In genomic region chr2:72533767-72534166, GRCh38 we compare ENCODE assay signal across 18 cellular contexts.
DNase-seq lines count a peak whose midpoint lies in the region; ATAC-seq, FAIRE-seq and TF ChIP-seq lines count a peak whose summit lies in the region.
"Had no signal": no experiment of that assay in that cellular context is flagged by ENCODE, and none has a peak within 500 bp of the region (broad histone marks: within the 10 kb centered on the region; RNA-seq: fewer than 3 reads in every experiment).

No MANE protein-coding gene starts in this region.

- CTCF ChIA-PET in A549 (lab: Yijun Ruan, JAX): interaction anchor here (0.7 to 1.3 kb wide), 3 partner anchors 11 to 360 kb away, joined by 3 read pairs; no protein-coding TSS in a partner anchor

- H3K9me3 ChIP-seq in A549 (no peaks in the 10 kb centered on the region), ascending aorta (no peaks in the 10 kb centered on the region)
- H3K9me3 ChIP-seq: MG63 had no signal

- peak overlapping the region; percentile 18 for H3K4me2 ChIP-seq in A549

- H3K27me3 ChIP-seq in foreskin keratinocyte (no peaks in the 10 kb centered on the region), ascending aorta (no peaks in the 10 kb centered on the region)
- H3K27me3 ChIP-seq: MG63 had no signal

- DNase-seq in A549 (ENCODE audit: low read depth in 1 of 2, low spot score in 1 of 2) (no peak), HT1080 (ENCODE audit: low read depth) (peak; percentile 41), amniotic epithelial cell (ENCODE audit: low read depth) (peak; percentile 61), foreskin keratinocyte (peak; percentile 7 to 51), GOT3 (lab: John Stamatoyannopoulos, UW) (no peak), NCI-H524 treated with DMSO at 0.1 percent for 48 hours (lab: John Stamatoyannopoulos, UW) (no peak), NCI-H1436 treated with DMSO at 0.1 percent for 48 hours (lab: John Stamatoyannopoulos, UW) (no peak), ascending aorta (ENCODE audit: low spot score in 2 of 2) (no peak)
- DNase-seq: activated naive CD4-positive, alpha-beta T cell treated with Interleukin-2 at 50 U/mL for 16 hours; caudate nucleus; endodermal cell; left ventricle myocardium superior; naive thymus-derived CD4-positive, alpha-beta T cell; NCI-H187 treated with DMSO at 0.1 percent for 48 hours; NCI-H524 had no signal

- POLR2A ChIA-PET in A549 (lab: Yijun Ruan, JAX): no interaction called here

- TF ChIP-seq POLR2A in A549 (IDR thresholded peaks at IDR 0.05; ENCODE audit: low read length): no peak

- intact Hi-C loops in ascending aorta (cut with DNase I): no loop called here

- peak; percentile 67 for FAIRE-seq in A549 (lab: Jason Lieb, UNC)
- FAIRE-seq: G401.6 had no signal

- H3K4me3 ChIP-seq in A549 (no peak overlapping the region), ascending aorta (no peak overlapping the region)
- H3K4me3 ChIP-seq: MG63 had no signal

- TF ChIP-seq RAD21 in A549 (conservative IDR thresholded peaks at IDR 0.05 in 1 of 2, IDR thresholded peaks at IDR 0.05 in 1 of 2): no peak

- 36% methylated on average over 1 of the region's 1 CpG for WGBS in A549 (ENCODE audit: missing lambda C conversion rate)

- H3K36me3 ChIP-seq in ascending aorta: no peaks in the 10 kb centered on the region
- H3K36me3 ChIP-seq: MG63 had no signal

- TF ChIP-seq CTCF in A549 (IDR thresholded peaks at IDR 0.05) (no peak), foreskin keratinocyte (conservative IDR thresholded peaks at IDR 0.05) (no peak), ascending aorta (IDR thresholded peaks at IDR 0.05) (no peak)

- peak in 1 of 2 experiments; percentile 73; a peak in 3 of 6 replicates for ATAC-seq in A549
- peak; percentile 71 for ATAC-seq in foreskin keratinocyte
- ATAC-seq: activated CD4-positive, CD25-positive, alpha-beta regulatory T cell treated with anti-CD3 and anti-CD28 coated beads, Interleukin-2, amount 50 U/mL, for 24 hours; left ventricle myocardium superior; naive thymus-derived CD4-positive, alpha-beta T cell had no signal

- TF ChIP-seq EP300 in A549 (IDR thresholded peaks at IDR 0.05): no peak

- H3K4me1 ChIP-seq in A549 (peaks cover 32% of the 10 kb centered on the region), foreskin keratinocyte (peaks cover 7% of the 10 kb centered on the region), ascending aorta (no peaks in the 10 kb centered on the region)

- H3K27ac ChIP-seq in A549: no peak overlapping the region
- H3K27ac ChIP-seq in foreskin keratinocyte: no peak overlapping the region
- H3K27ac ChIP-seq in ascending aorta: no peak overlapping the region

TF ChIP-seq in A549, 52 proteins besides CTCF, POLR2A, EP300 and RAD21:
- TF ChIP-seq, protein P1, sequence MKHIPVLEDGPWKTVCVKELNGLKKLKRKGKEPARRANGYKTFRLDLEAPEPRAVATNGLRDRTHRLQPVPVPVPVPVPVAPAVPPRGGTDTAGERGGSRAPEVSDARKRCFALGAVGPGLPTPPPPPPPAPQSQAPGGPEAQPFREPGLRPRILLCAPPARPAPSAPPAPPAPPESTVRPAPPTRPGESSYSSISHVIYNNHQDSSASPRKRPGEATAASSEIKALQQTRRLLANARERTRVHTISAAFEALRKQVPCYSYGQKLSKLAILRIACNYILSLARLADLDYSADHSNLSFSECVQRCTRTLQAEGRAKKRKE (CRISPR knock-in tag; IDR thresholded peaks at IDR 0.05; ENCODE audit: low read depth): no peak
- no peak for TF ChIP-seq KDM5A (IDR thresholded peaks at IDR 0.05)
- TF ChIP-seq FOSB (CRISPR knock-in tag; IDR thresholded peaks at IDR 0.05): no peak
- TF ChIP-seq GATA3 (IDR thresholded peaks at IDR 0.05; ENCODE audit: borderline replicate concordance): peak; percentile 27; the same call in 1 of the 2 replicates
- no peak for TF ChIP-seq HEYL (CRISPR knock-in tag; IDR thresholded peaks at IDR 0.05)
- TF ChIP-seq CBX2 (IDR thresholded peaks at IDR 0.05; ENCODE audit: borderline replicate concordance, low read depth): no peak
- TF ChIP-seq, protein P2, sequence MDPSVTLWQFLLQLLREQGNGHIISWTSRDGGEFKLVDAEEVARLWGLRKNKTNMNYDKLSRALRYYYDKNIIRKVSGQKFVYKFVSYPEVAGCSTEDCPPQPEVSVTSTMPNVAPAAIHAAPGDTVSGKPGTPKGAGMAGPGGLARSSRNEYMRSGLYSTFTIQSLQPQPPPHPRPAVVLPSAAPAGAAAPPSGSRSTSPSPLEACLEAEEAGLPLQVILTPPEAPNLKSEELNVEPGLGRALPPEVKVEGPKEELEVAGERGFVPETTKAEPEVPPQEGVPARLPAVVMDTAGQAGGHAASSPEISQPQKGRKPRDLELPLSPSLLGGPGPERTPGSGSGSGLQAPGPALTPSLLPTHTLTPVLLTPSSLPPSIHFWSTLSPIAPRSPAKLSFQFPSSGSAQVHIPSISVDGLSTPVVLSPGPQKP (IDR thresholded peaks at IDR 0.05; ENCODE audit: low read depth, low read length): no peak
- no peak for TF ChIP-seq FOXS1 (CRISPR knock-in tag; IDR thresholded peaks at IDR 0.05)
- TF ChIP-seq RFX5 (IDR thresholded peaks at IDR 0.05): no peak
- TF ChIP-seq FOSL2 (IDR thresholded peaks at IDR 0.05): no peak
- peak; percentile 55 for TF ChIP-seq FOSL2 (CRISPR knock-in tag; IDR thresholded peaks at IDR 0.05)
- no peak for TF ChIP-seq RNF2 (IDR thresholded peaks at IDR 0.05; ENCODE audit: borderline replicate concordance, low read depth)
- no peak for TF ChIP-seq ZFP36 (IDR thresholded peaks at IDR 0.05; ENCODE audit: borderline replicate concordance, partially characterized antibody)
- no peak for TF ChIP-seq HOXA7 (CRISPR knock-in tag; IDR thresholded peaks at IDR 0.05)
- no peak for TF ChIP-seq SMC3 (IDR thresholded peaks at IDR 0.05)
TF ChIP-seq in A549: peak in this region for 2.

Comparison
In these comparisons a context has a peak if more than half of its experiments do, and no peak if none do; other contexts are left out.
1. DNase-seq: peak in HT1080 (single experiment), amniotic epithelial cell (single experiment) and foreskin keratinocyte (2 of 2); none in A549 (0 of 2), GOT3 (single experiment), NCI-H524 treated with DMSO at 0.1 percent for 48 hours (single experiment), NCI-H1436 treated with DMSO at 0.1 percent for 48 hours (single experiment) and ascending aorta (0 of 2).